18 cellular contexts compared by ENCODE assay signal in the genomic region with DNA sequence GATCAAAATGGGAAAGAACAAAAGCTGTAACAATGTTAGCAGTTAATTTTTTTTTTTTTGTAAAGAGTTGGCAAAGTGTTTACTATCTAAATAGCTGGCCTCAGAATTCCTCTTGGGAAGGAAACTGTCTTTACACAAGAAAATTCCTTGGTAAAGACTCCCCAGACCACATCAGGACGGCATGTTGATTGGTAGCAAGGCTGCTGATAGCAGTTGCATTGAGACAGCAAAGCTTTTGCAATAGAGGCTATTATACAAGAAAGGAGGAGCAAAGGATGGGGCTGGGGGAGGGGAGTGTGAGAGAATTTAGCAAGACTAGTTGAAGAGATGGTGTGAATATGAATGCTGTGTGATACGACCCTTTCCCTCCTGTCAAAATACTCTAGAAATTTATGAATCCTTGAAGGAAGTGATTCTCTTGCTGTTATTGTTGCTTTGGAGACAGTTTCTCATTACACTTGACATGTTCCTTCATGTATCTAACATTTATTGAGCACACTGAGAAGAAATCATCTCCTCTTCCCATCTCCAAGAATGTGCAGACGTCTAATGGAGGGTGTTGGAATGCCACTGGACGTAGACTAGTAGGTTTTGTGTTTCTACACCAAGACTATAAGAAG.
A peak's percentile ranks its signal among the peaks of the same experiment; 100 is the strongest.
DNase-seq lines count a peak whose midpoint lies in the region; ATAC-seq and TF ChIP-seq lines count a peak whose summit lies in the region.
"Had no signal": no experiment of that assay in that cellular context is flagged by ENCODE, and none has a peak within 500 bp of the region (broad histone marks: within the 10 kb centered on the region; RNA-seq: fewer than 3 reads in every experiment).

No MANE protein-coding gene starts in this region.

- no peaks in the 10 kb centered on the region for H3K4me1 Mint-ChIP-seq in activated T-cell treated with anti-CD3 and anti-CD28 coated beads, Interleukin-2, amount 50 U/mL, for 72 hours (ENCODE audit: low read depth)

- H2AFZ ChIP-seq in osteoblast (ENCODE audit: low read length): no peak overlapping the region

- H3K36me3 Mint-ChIP-seq in activated T-cell treated with anti-CD3 and anti-CD28 coated beads, Interleukin-2, amount 50 U/mL, for 72 hours (ENCODE audit: insufficient read depth in 2 of 2): no peaks in the 10 kb centered on the region
- H3K36me3 Mint-ChIP-seq: activated naive CD8-positive, alpha-beta T cell had no signal

- no peak overlapping the region for H3K27ac ChIP-seq in osteoblast (ENCODE audit: low read depth, low read length)
- H3K27ac ChIP-seq: brain microvascular endothelial cell, pancreas, right lobe of liver, testis had no signal

- H3K4me3 Mint-ChIP-seq in activated T-cell treated with anti-CD3 and anti-CD28 coated beads, Interleukin-2, amount 50 U/mL, for 72 hours: no peak overlapping the region
- H3K4me3 Mint-ChIP-seq: activated naive CD8-positive, alpha-beta T cell had no signal

- no peak overlapping the region for H3K4me2 ChIP-seq in osteoblast (ENCODE audit: insufficient read depth, low read length)

- no peak overlapping the region for H3K4me3 ChIP-seq in osteoblast (ENCODE audit: insufficient read depth, low read length)
- H3K4me3 ChIP-seq: MG63, pancreas, right lobe of liver, testis had no signal

- TF ChIP-seq CTCF in osteoblast (IDR thresholded peaks at IDR 0.05; ENCODE audit: extremely low read depth, low read depth, low read length): no peak

- no peaks in the 10 kb centered on the region for H4K20me1 ChIP-seq in osteoblast (ENCODE audit: insufficient read depth, low read length)

- H3K4me1 ChIP-seq in osteoblast (ENCODE audit: insufficient read depth, low read length): no peaks in the 10 kb centered on the region
- H3K4me1 ChIP-seq: pancreas, right lobe of liver, testis had no signal

- H3K27me3 ChIP-seq in osteoblast (ENCODE audit: insufficient read depth, low read length): no peaks in the 10 kb centered on the region
- H3K27me3 ChIP-seq: brain microvascular endothelial cell, MG63, pancreas, right lobe of liver, testis had no signal

- peaks cover 8% of the 10 kb centered on the region for H3K27me3 Mint-ChIP-seq in activated T-cell treated with anti-CD3 and anti-CD28 coated beads, Interleukin-2, amount 50 U/mL, for 72 hours (ENCODE audit: low read depth)

- no peak for ATAC-seq in activated T-cell treated with anti-CD3 and anti-CD28 coated beads, Interleukin-2, amount 50 U/mL, for 72 hours (replicated peaks in 1 of 2)
- ATAC-seq: right lobe of liver had no signal

- no peaks in the 10 kb centered on the region for H3K36me3 ChIP-seq in osteoblast (ENCODE audit: insufficient read depth, low read length)
- H3K36me3 ChIP-seq: brain microvascular endothelial cell, MG63, pancreas, right lobe of liver had no signal

- no peaks in the 10 kb centered on the region for H3K79me2 ChIP-seq in osteoblast (ENCODE audit: insufficient read depth, low read length)

- no peaks in the 10 kb centered on the region for H3K9me3 ChIP-seq in osteoblast (ENCODE audit: low read depth, low read length)
- H3K9me3 ChIP-seq: MG63, pancreas, right lobe of liver, testis had no signal

- H3K9me3 Mint-ChIP-seq in activated T-cell treated with anti-CD3 and anti-CD28 coated beads, Interleukin-2, amount 50 U/mL, for 72 hours: no peaks in the 10 kb centered on the region

- H3K27ac Mint-ChIP-seq in activated T-cell treated with anti-CD3 and anti-CD28 coated beads, Interleukin-2, amount 50 U/mL, for 72 hours: no peak overlapping the region
- H3K27ac Mint-ChIP-seq: activated naive CD8-positive, alpha-beta T cell had no signal

- DNase-seq in GM04503 (ENCODE audit: low read depth) (peak; percentile 16), SIG-M5 (lab: John Stamatoyannopoulos, UW) (peak; percentile 9), fibroblast of peridontal ligament (ENCODE audit: extremely low read depth) (peak; percentile 64), osteoblast (ENCODE audit: insufficient read length, low spot score, missing footprints) (peak; percentile 61), NCI-H446 (lab: John Stamatoyannopoulos, UW) (no peak)
- no peak for DNase-seq in stimulated activated CD4-positive, alpha-beta T cell treated with anti-CD3 and anti-CD28 coated beads, Interleukin-1b, Interleukin-23, amount 100 ng/mL, for 48 hours
- DNase-seq in activated T-cell treated with anti-CD3 and anti-CD28 coated beads, Interleukin-2, amount 50 U/mL, for 72 hours: no peak
- DNase-seq: activated CD4-positive, alpha-beta T cell treated with anti-CD3 and anti-CD28 coated beads for 4 hours; brain microvascular endothelial cell; DMS79; hippocampal formation; MG63; NCI-H187; NCI-H446 treated with DMSO at 0.1 percent for 48 hours; pancreas; right lobe of liver; testis had no signal

Comparison
In these comparisons a context has a peak if more than half of its experiments do, and no peak if none do; other contexts are left out.
1. DNase-seq: peak in GM04503 (single experiment), SIG-M5 (single experiment), fibroblast of peridontal ligament (single experiment) and osteoblast (single experiment); none in NCI-H446 (0 of 2), stimulated activated CD4-positive, alpha-beta T cell treated with anti-CD3 and anti-CD28 coated beads, Interleukin-1b, Interleukin-23, amount 100 ng/mL, for 48 hours (single experiment) and activated T-cell treated with anti-CD3 and anti-CD28 coated beads, Interleukin-2, amount 50 U/mL, for 72 hours (0 of 2).